In genomic region chr12:47558625-47559345, GRCh38 we compare ENCODE assay signal across 25 cellular contexts.
"Had no signal": no experiment of that assay in that cellular context is flagged by ENCODE, and none has a peak within 500 bp of the region (broad histone marks: within the 10 kb centered on the region; RNA-seq: fewer than 3 reads in every experiment).

No MANE protein-coding gene starts in this region.

- H3K9me3 Mint-ChIP-seq: natural killer cell treated with Interleukin-12 subunit alpha and Interleukin-12 subunit beta and Interleukin-15 and Interleukin-18, amount 100 ng/mL, for 72 hours had no signal

- H3K27me3 ChIP-seq: colonic mucosa, esophagus muscularis mucosa, gastroesophageal sphincter, heart left ventricle, hepatocyte, spleen, suprapubic skin, vagina had no signal

- H3K4me3 ChIP-seq: colonic mucosa, esophagus muscularis mucosa, gastroesophageal sphincter, heart left ventricle, hepatocyte, lung, prostate gland, skin epidermis, spleen, suprapubic skin, vagina had no signal

- H3K4me3 Mint-ChIP-seq: dendritic cell treated with granulocyte-macrophage colony-stimulating factor and Interleukin-4, amounts not matched to agents 40 ng/mL and 50 ng/mL, for 4 days; memory B cell; naive B cell; natural killer cell treated with Interleukin-12 subunit alpha and Interleukin-12 subunit beta and Interleukin-15 and Interleukin-18, amount 100 ng/mL, for 72 hours; neural crest cell; stimulated activated memory B cell treated with anti-CD40 and anti-IgM and Interleukin-4, amounts not matched to agents 10 μg/mL and 1 μg/mL and 100 μg/mL, for 72 hours; stimulated activated naive CD8-positive, alpha-beta T cell treated with anti-CD3 and anti-CD28 coated beads, Interleukin-15, Interleukin-2, amounts not matched to agents 100 ng/mL and 50 ng/mL, for 24 hours had no signal

- H3K36me3 Mint-ChIP-seq: memory B cell; natural killer cell treated with Interleukin-12 subunit alpha and Interleukin-12 subunit beta and Interleukin-15 and Interleukin-18, amount 100 ng/mL, for 72 hours; stimulated activated memory B cell treated with anti-CD40 and anti-IgM and Interleukin-4, amounts not matched to agents 10 μg/mL and 1 μg/mL and 100 μg/mL, for 72 hours had no signal

- ATAC-seq: foreskin keratinocyte; gastroesophageal sphincter; heart left ventricle; left lobe of liver; natural killer cell treated with Interleukin-12 subunit alpha and Interleukin-12 subunit beta and Interleukin-15 and Interleukin-18, amount 100 ng/mL, for 72 hours; right cardiac atrium; stimulated activated memory B cell treated with anti-CD40 and anti-IgM and Interleukin-4, amounts not matched to agents 10 μg/mL and 1 μg/mL and 100 μg/mL, for 72 hours had no signal

- H3K9me3 ChIP-seq: colonic mucosa, gastroesophageal sphincter, prostate gland, suprapubic skin, vagina had no signal

- H3K4me1 Mint-ChIP-seq: stimulated activated memory B cell treated with anti-CD40 and anti-IgM and Interleukin-4, amounts not matched to agents 10 μg/mL and 1 μg/mL and 100 μg/mL, for 72 hours had no signal

- H3K36me3 ChIP-seq: colonic mucosa, esophagus muscularis mucosa, gastroesophageal sphincter, heart left ventricle, prostate gland, spleen, suprapubic skin, vagina had no signal

- DNase-seq: colonic mucosa; effector memory CD4-positive, alpha-beta T cell; foreskin keratinocyte; heart left ventricle; kidney; naive B cell; right cardiac atrium; spleen; stimulated activated CD4-positive, alpha-beta T cell treated with anti-CD3 and anti-CD28 coated beads, Interleukin-4, amount 100 ng/mL, for 4 hours; trophoblast cell had no signal

- H3K4me1 ChIP-seq: colonic mucosa, esophagus muscularis mucosa, gastroesophageal sphincter, heart left ventricle, prostate gland, spleen, suprapubic skin, vagina had no signal

- H3K27ac Mint-ChIP-seq: dendritic cell treated with granulocyte-macrophage colony-stimulating factor and Interleukin-4, amounts not matched to agents 40 ng/mL and 50 ng/mL, for 4 days; memory B cell; natural killer cell treated with Interleukin-12 subunit alpha and Interleukin-12 subunit beta and Interleukin-15 and Interleukin-18, amount 100 ng/mL, for 72 hours; stimulated activated memory B cell treated with anti-CD40 and anti-IgM and Interleukin-4, amounts not matched to agents 10 μg/mL and 1 μg/mL and 100 μg/mL, for 72 hours; stimulated activated naive CD8-positive, alpha-beta T cell treated with anti-CD3 and anti-CD28 coated beads, Interleukin-15, Interleukin-2, amounts not matched to agents 100 ng/mL and 50 ng/mL, for 24 hours had no signal

- H3K27me3 Mint-ChIP-seq: stimulated activated memory B cell treated with anti-CD40 and anti-IgM and Interleukin-4, amounts not matched to agents 10 μg/mL and 1 μg/mL and 100 μg/mL, for 72 hours had no signal

- H3K27ac ChIP-seq: colonic mucosa, esophagus muscularis mucosa, foreskin keratinocyte, gastroesophageal sphincter, hepatocyte, prostate gland, skin epidermis, suprapubic skin, vagina had no signal
